ENCODE assay signal across 13 cellular contexts in genomic region chr19:1482361-1483066, GRCh38. TPM values are rescaled to one million over a fixed set of nuclear protein-coding genes. Genes with fewer than 3 reads are reported as not detected.
A peak's percentile ranks its signal among the peaks of the same experiment; 100 is the strongest.
DNase-seq lines count a peak whose midpoint lies in the region; ATAC-seq, FAIRE-seq and TF ChIP-seq lines count a peak whose summit lies in the region.
"Had no signal": no experiment of that assay in that cellular context is flagged by ENCODE, and none has a peak within 500 bp of the region (broad histone marks: within the 10 kb centered on the region; RNA-seq: fewer than 3 reads in every experiment).

No MANE protein-coding gene starts in this region.

- no peaks in the 10 kb centered on the region for H3K9me2 ChIP-seq in SK-N-SH

- no peaks in the 10 kb centered on the region for H3K27me3 ChIP-seq in SK-N-SH (ENCODE audit: insufficient read depth)
- no peaks in the 10 kb centered on the region for H3K27me3 ChIP-seq in A673 (replicated peaks; ENCODE audit: insufficient read depth, low read depth, low read length, poor library complexity)

- no peaks in the 10 kb centered on the region for H3K9me3 ChIP-seq in SK-N-SH
- H3K9me3 ChIP-seq in HEK293 (ENCODE audit: control insufficient read depth, insufficient read depth, low read depth, low read length) = no peaks in the 10 kb centered on the region
- H3K9me3 ChIP-seq in A673 (ENCODE audit: low read depth, low read length, poor library complexity, severe bottlenecking) = no peaks in the 10 kb centered on the region
- H3K9me3 ChIP-seq: HAP-1 had no signal

- H2AFZ ChIP-seq in SK-N-SH (ENCODE audit: low read depth) = no peak overlapping the region

- H3K4me3 ChIP-seq in SK-N-SH (ENCODE audit: low read depth in 2 of 2, low read length in 1 of 2) = no peak overlapping the region
- no peak overlapping the region for H3K4me3 ChIP-seq in HEK293 (ENCODE audit: low read depth, low read length)
- H3K4me3 ChIP-seq in A673 (ENCODE audit: low read depth, low read length, poor library complexity, severe bottlenecking) = no peak overlapping the region
- H3K4me3 ChIP-seq: HAP-1 had no signal

- no peak for TF ChIP-seq EP300 in SK-N-SH (IDR thresholded peaks at IDR 0.05; ENCODE audit: borderline replicate concordance in 1 of 2, low read depth in 1 of 2, low read length in 1 of 2)

- TF ChIP-seq CTCF in SK-N-SH (IDR thresholded peaks at IDR 0.05) (no peak), HEK293 (tag by site-specific recombination; IDR thresholded peaks at IDR 0.05) (no peak), A673 (conservative IDR thresholded peaks at IDR 0.05; ENCODE audit: low read depth, low read length) (no peak)

- no peak overlapping the region for H3K27ac ChIP-seq in SK-N-SH (ENCODE audit: low read depth in 2 of 2, low read length in 1 of 2)
- H3K27ac ChIP-seq in HEK293 (ENCODE audit: extremely low read depth, low read depth, low read length) = no peak overlapping the region
- H3K27ac ChIP-seq in A673 (ENCODE audit: low read depth, low read length, poor library complexity, severe bottlenecking) = no peak overlapping the region

- ATAC-seq in SK-N-SH treated with all-trans-retinoic acid at 6 μM for 48 hours = no peak
- ATAC-seq in sciatic nerve = no peak
- ATAC-seq: Panc1 had no signal

- H3K4me1 ChIP-seq in SK-N-SH (ENCODE audit: control insufficient read depth in 1 of 2, insufficient read depth in 2 of 2, low read depth in 1 of 2, low read length in 1 of 2) (peaks cover 0 to 3% of the 10 kb centered on the region in 2 experiments; a peak in 1 of 4 replicates), HEK293 (ENCODE audit: control insufficient read depth, insufficient read depth, low read length) (no peaks in the 10 kb centered on the region), A673 (ENCODE audit: insufficient read depth, low read length, poor library complexity, severe bottlenecking) (peaks cover under 1% of the 10 kb centered on the region)
- H3K4me1 ChIP-seq: HAP-1 had no signal

- intact Hi-C loops in sciatic nerve (cut with DNase I) (no loop called here), A673 (cut with micrococcal nuclease; ENCODE audit: unreplicated experiment) (no loop called here)

- no peak overlapping the region for H3K9ac ChIP-seq in SK-N-SH

- no peak for TF ChIP-seq RAD21 in SK-N-SH (IDR thresholded peaks at IDR 0.05; ENCODE audit: low read length)

- no peak overlapping the region for H3K4me2 ChIP-seq in SK-N-SH

- H4K20me1 ChIP-seq in SK-N-SH (ENCODE audit: insufficient read depth) = no peaks in the 10 kb centered on the region

- no TSS peak for BruUV-seq in A673 (replicated peaks; lab: Mats Ljungman, UMichigan)

- peaks cover 15% of the 10 kb centered on the region for H3K79me2 ChIP-seq in SK-N-SH (ENCODE audit: insufficient read depth)

- H3F3A ChIP-seq in SK-N-SH (replicated peaks; ENCODE audit: insufficient read depth) = peaks cover 4% of the 10 kb centered on the region

- H3K36me3 ChIP-seq in SK-N-SH (replicated peaks in 1 of 2; ENCODE audit: control insufficient read depth in 1 of 2, insufficient read depth in 2 of 2, low read length in 1 of 2) (peaks cover 0 to under 1% of the 10 kb centered on the region in 2 experiments), HEK293 (ENCODE audit: control insufficient read depth in 2 of 2, insufficient read depth in 1 of 2, low read length in 2 of 2) (peaks cover 0 to under 1% of the 10 kb centered on the region in 2 experiments; a peak in 2 of 3 replicates), A673 (ENCODE audit: insufficient read depth, low read length, poor library complexity, severe bottlenecking) (peaks cover under 1% of the 10 kb centered on the region)

- CTCF ChIA-PET in SK-N-SH (lab: Yijun Ruan, JAX) (no interaction called here), HEK293 (lab: Yijun Ruan, JAX) (no interaction called here), A673 (lab: Charles Lee) (no interaction called here)

- DNase-seq in SK-N-SH (peak; percentile 51), frontal cortex (ENCODE audit: low spot score in 2 of 2) (peak; percentile 8 to 34), sciatic nerve (ENCODE audit: low spot score) (peak; percentile 59), A673 (ENCODE audit: low spot score) (no peak), NCI-H146 (lab: John Stamatoyannopoulos, UW) (no peak), inferior parietal cortex (ENCODE audit: extremely low spot score) (no peak)
- DNase-seq: C1 segment of cervical spinal cord, NCI-H1417 treated with DMSO at 0.1 percent for 48 hours, NCI-H2029 had no signal

- 91% methylated on average over 15 of the region's 31 CpGs for WGBS in SK-N-SH (ENCODE audit: low lambda C conversion rate)

- FAIRE-seq in frontal cortex (lab: Jason Lieb, UNC) = no peak

- POLR2A ChIA-PET in SK-N-SH (lab: Yijun Ruan, JAX) = no interaction called here
- POLR2A ChIA-PET in HEK293 (lab: Yijun Ruan, JAX) = no interaction called here
- POLR2A ChIA-PET in A673 (lab: Charles Lee; ENCODE audit: low non-redundant PET) = no interaction called here

TF ChIP-seq in SK-N-SH treated with all-trans-retinoic acid at 6 μM for 48 hours, 23 proteins besides CTCF, POLR2A, EP300 and RAD21 (continues in another document):
- TF ChIP-seq OSR1 (CRISPR knock-in tag; IDR thresholded peaks at IDR 0.05) = no peak
- no peak for TF ChIP-seq ZNF8 (CRISPR knock-in tag; IDR thresholded peaks at IDR 0.05)
- no peak for TF ChIP-seq CSRNP3 (CRISPR knock-in tag; IDR thresholded peaks at IDR 0.05)
- TF ChIP-seq TOX (CRISPR knock-in tag; IDR thresholded peaks at IDR 0.05; ENCODE audit: borderline replicate concordance) = no peak
- TF ChIP-seq PPARA (CRISPR knock-in tag; IDR thresholded peaks at IDR 0.05; ENCODE audit: borderline replicate concordance) = no peak
- no peak for TF ChIP-seq ESRRG (CRISPR knock-in tag; IDR thresholded peaks at IDR 0.05)
- TF ChIP-seq ARNTL (CRISPR knock-in tag; IDR thresholded peaks at IDR 0.05; ENCODE audit: borderline replicate concordance, low read depth) = no peak

TF ChIP-seq in HEK293, 187 proteins besides CTCF, POLR2A, EP300 and RAD21 (continues in another document):
- TF ChIP-seq ZXDB (tag by site-specific recombination; IDR thresholded peaks at IDR 0.05) = 0 out of 2 replicates have a peak, but pooled peaks have one; percentile 22
- TF ChIP-seq ZNF658 (tag by site-specific recombination; IDR thresholded peaks at IDR 0.05) = no peak
- TF ChIP-seq ZBTB8A (tag by site-specific recombination; IDR thresholded peaks at IDR 0.05) = 0 out of 2 replicates have a peak, but pooled peaks have one; percentile 19
- TF ChIP-seq ZNF362 (tag by site-specific recombination; IDR thresholded peaks at IDR 0.05) = no peak
- TF ChIP-seq ZNF155 (tag by site-specific recombination; IDR thresholded peaks at IDR 0.05) = no peak
- TF ChIP-seq KLF9 (tag by site-specific recombination; IDR thresholded peaks at IDR 0.05; ENCODE audit: low read depth) = peak; percentile 54
- TF ChIP-seq ZNF175 (tag by site-specific recombination; IDR thresholded peaks at IDR 0.05) = no peak
- TF ChIP-seq KLF16 (tag by site-specific recombination; IDR thresholded peaks at IDR 0.05) = 0 out of 2 replicates have a peak, but pooled peaks have one; percentile 40
- peak; percentile 67; the same call in 1 of the 2 replicates for TF ChIP-seq ZNF2 (tag by site-specific recombination; IDR thresholded peaks at IDR 0.05)
- no peak for TF ChIP-seq ZNF514 (tag by site-specific recombination; IDR thresholded peaks at IDR 0.05)

RNA-seq across cellular contexts. Expression of gene C19orf25, which starts 3.5 kb away (rescaled TPM):
- polyA plus RNA-seq in SK-N-SH (2012; rRNA removed) = 23.4 and 25.3 TPM in 2 replicates
- polyA plus RNA-seq in SK-N-SH (2012; cell fraction: cytosol; rRNA removed) = 11.5 and 20.3 TPM in 2 replicates
- polyA plus RNA-seq in SK-N-SH (2012; cell fraction: nucleus; rRNA removed) = 27.2 and 30.6 TPM in 2 replicates
- total RNA-seq in frontal cortex (17.9 TPM), sciatic nerve (22.1 TPM), A673 (2021) (35.0 and 37.1 TPM in 2 replicates)

RNA-seq across cellular contexts. Expression of gene PCSK4, which starts 7.6 kb away (rescaled TPM):
- 5.8 and 6.6 TPM in 2 replicates for polyA plus RNA-seq in SK-N-SH (2012; rRNA removed)
- 1.1 and 1.5 TPM in 2 replicates for polyA plus RNA-seq in SK-N-SH (2012; cell fraction: cytosol; rRNA removed)
- 69.2 and 138 TPM in 2 replicates for polyA plus RNA-seq in SK-N-SH (2012; cell fraction: nucleus; rRNA removed)
- total RNA-seq in frontal cortex = 3.7 TPM
- total RNA-seq in sciatic nerve = 2.5 TPM
- total RNA-seq in A673 (2021) = 7.2 and 11.1 TPM in 2 replicates

RNA-seq across cellular contexts. Expression of gene REEP6, which starts 8.5 kb away (rescaled TPM):
- polyA plus RNA-seq in SK-N-SH (2012; rRNA removed) = 6.8 and 9.1 TPM in 2 replicates
- 4.0 and 5.0 TPM in 2 replicates for polyA plus RNA-seq in SK-N-SH (2012; cell fraction: cytosol; rRNA removed)
- 5.8 and 6.7 TPM in 2 replicates for polyA plus RNA-seq in SK-N-SH (2012; cell fraction: nucleus; rRNA removed)
- 2.4 TPM for total RNA-seq in frontal cortex
- 3.9 TPM for total RNA-seq in sciatic nerve
- total RNA-seq in A673 (2021) = 4.7 and 6.8 TPM in 2 replicates

RNA-seq across cellular contexts. Expression of gene ADAMTSL5, which starts 30.3 kb away (rescaled TPM):
- polyA plus RNA-seq in SK-N-SH (2012; rRNA removed) = 5.7 and 6.3 TPM in 2 replicates
- polyA plus RNA-seq in SK-N-SH (2012; cell fraction: cytosol; rRNA removed) = 2.8 and 3.8 TPM in 2 replicates
- 26.7 and 27.1 TPM in 2 replicates for polyA plus RNA-seq in SK-N-SH (2012; cell fraction: nucleus; rRNA removed)
- total RNA-seq in frontal cortex = under 0.01 TPM
- total RNA-seq in sciatic nerve = 48.3 TPM
- 0.59 and 0.86 TPM in 2 replicates for total RNA-seq in A673 (2021)

RNA-seq across cellular contexts. Expression of gene APC2, which starts 32.6 kb away (rescaled TPM):
- polyA plus RNA-seq in SK-N-SH (2012; rRNA removed) = 1.3 and 1.8 TPM in 2 replicates
- polyA plus RNA-seq in SK-N-SH (2012; cell fraction: cytosol; rRNA removed) = 0.59 and 1.3 TPM in 2 replicates
- 4.1 and 5.2 TPM in 2 replicates for polyA plus RNA-seq in SK-N-SH (2012; cell fraction: nucleus; rRNA removed)
- total RNA-seq in frontal cortex (116 TPM), sciatic nerve (6.0 TPM), A673 (2021) (1.3 and 1.9 TPM in 2 replicates)

Comparison
In these comparisons a context has a peak if more than half of its experiments do, and no peak if none do; other contexts are left out.
1. DNase-seq: peak in SK-N-SH (single experiment), frontal cortex (2 of 2) and sciatic nerve (single experiment); none in A673 (single experiment), NCI-H146 (single experiment) and inferior parietal cortex (single experiment).
2. Of the 4 proteins assayed by ChIP-seq in both HEK293 and SK-N-SH: peak only in HEK293: REST; only in SK-N-SH: none; in both: none; in neither: 3.